Comparison of ENCODE assay signal across 14 cellular contexts in the genomic region with DNA sequence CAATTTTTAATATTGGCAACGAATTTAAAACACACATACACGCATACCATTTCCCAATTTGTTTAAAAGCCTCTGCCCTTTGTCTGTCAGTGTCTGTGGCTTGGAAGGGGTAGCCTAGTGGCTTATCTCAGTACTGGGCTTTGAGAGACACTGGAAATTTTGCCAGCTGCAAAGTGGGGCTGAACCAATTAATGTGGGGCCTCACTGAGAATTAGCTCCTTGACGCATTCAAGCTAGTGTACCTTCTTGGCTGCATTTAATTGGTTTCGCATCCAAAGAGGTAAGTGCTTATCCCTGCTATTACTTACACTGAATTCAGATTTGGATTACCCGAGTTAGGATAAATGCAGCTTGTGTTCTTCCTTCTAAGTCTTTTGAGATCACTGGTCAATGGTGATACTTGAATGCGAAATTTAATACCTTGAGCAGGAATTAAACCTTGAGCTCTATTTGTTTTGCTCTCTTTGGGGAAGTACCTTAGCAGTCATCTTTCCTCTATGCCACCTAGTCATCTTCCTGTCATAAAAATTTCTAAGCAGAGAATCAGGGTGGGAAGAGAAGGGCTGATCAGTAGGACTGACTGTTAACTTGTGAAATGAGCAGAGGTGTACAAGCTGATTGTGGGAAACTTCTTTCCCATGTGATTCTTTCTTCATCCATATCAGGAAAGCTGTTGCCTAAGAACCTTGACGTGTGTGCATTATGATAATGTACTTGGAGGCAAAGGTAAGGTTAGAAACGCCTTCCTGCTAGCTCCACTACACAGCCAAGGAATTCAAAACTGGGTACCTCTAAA.
DNase-seq lines count a peak whose midpoint lies in the region; ATAC-seq, FAIRE-seq and TF ChIP-seq lines count a peak whose summit lies in the region.
"Had no signal": no experiment of that assay in that cellular context is flagged by ENCODE, and none has a peak within 500 bp of the region (broad histone marks: within the 10 kb centered on the region; RNA-seq: fewer than 3 reads in every experiment).

No MANE protein-coding gene starts in this region.

- TF ChIP-seq RAD21 in liver (IDR thresholded peaks at IDR 0.05) (peak in 1 of 2 donors; percentile 36), HepG2 (CRISPR knock-in tag; IDR thresholded peaks at IDR 0.05) (no peak)

- H3K4me1 Mint-ChIP-seq in endodermal cell (peaks cover 17% of the 10 kb centered on the region), type B pancreatic cell (ENCODE audit: unreplicated experiment) (peaks cover 27% of the 10 kb centered on the region)
- no peaks in the 10 kb centered on the region for H3K4me1 Mint-ChIP-seq in T-helper 2 cell treated with Interferon-gamma antibody and Interleukin-4, amounts not matched to agents 5 μg/mL and 100 μg/mL, for 36 hours (ENCODE audit: low read depth)

- no peak for TF ChIP-seq POLR2A in HepG2 (IDR thresholded peaks at IDR 0.05; ENCODE audit: insufficient read depth in 1 of 2, low read depth in 2 of 2, low read length in 2 of 2)

- no peaks in the 10 kb centered on the region for H3K9me3 Mint-ChIP-seq in endodermal cell
- no peaks in the 10 kb centered on the region for H3K9me3 Mint-ChIP-seq in type B pancreatic cell
- H3K9me3 Mint-ChIP-seq in T-helper 2 cell treated with Interferon-gamma antibody and Interleukin-4, amounts not matched to agents 5 μg/mL and 100 μg/mL, for 36 hours = no peaks in the 10 kb centered on the region
- H3K9me3 Mint-ChIP-seq: activated T-cell treated with anti-CD3 and anti-CD28 coated beads, Interleukin-2, amount 50 U/mL, for 4 hours; mesothelial cell of epicardium; stimulated activated memory B cell treated with anti-CD40 and anti-IgM and Interleukin-4, amounts not matched to agents 10 μg/mL and 1 μg/mL and 100 μg/mL, for 72 hours had no signal

- H3K27me3 Mint-ChIP-seq in endodermal cell (ENCODE audit: insufficient read depth) (peaks cover 7% of the 10 kb centered on the region), type B pancreatic cell (peaks cover 19% of the 10 kb centered on the region)
- peaks cover 13% of the 10 kb centered on the region for H3K27me3 Mint-ChIP-seq in T-helper 2 cell treated with Interferon-gamma antibody and Interleukin-4, amounts not matched to agents 5 μg/mL and 100 μg/mL, for 36 hours (ENCODE audit: low read depth)
- H3K27me3 Mint-ChIP-seq: stimulated activated memory B cell treated with anti-CD40 and anti-IgM and Interleukin-4, amounts not matched to agents 10 μg/mL and 1 μg/mL and 100 μg/mL, for 72 hours had no signal

- no peak overlapping the region for H2AFZ ChIP-seq in HepG2 (ENCODE audit: low read length)

- H3K9ac ChIP-seq in liver (ENCODE audit: low read depth in 1 of 2, low read length in 2 of 2) (no peak overlapping the region), HepG2 (ENCODE audit: insufficient read depth, low read depth, low read length) (no peak overlapping the region), endodermal cell (ENCODE audit: extremely low read depth, low read length, poor library complexity, severe bottlenecking) (no peak overlapping the region)

- H3K27me3 ChIP-seq in liver (ENCODE audit: control insufficient read depth in 4 of 4, insufficient read depth in 4 of 4, low read length in 3 of 4) = no peaks in the 10 kb centered on the region
- H3K27me3 ChIP-seq in HepG2 (ENCODE audit: control insufficient read depth in 1 of 2, insufficient read depth in 2 of 2, low read length in 2 of 2) = peaks cover 2 to 12% of the 10 kb centered on the region in 2 experiments; a peak in 2 of 5 replicates
- H3K27me3 ChIP-seq in endodermal cell (ENCODE audit: control insufficient read depth, insufficient read depth, low read length, poor library complexity, severe bottlenecking) = no peaks in the 10 kb centered on the region

- H3K36me3 Mint-ChIP-seq in endodermal cell (ENCODE audit: low read depth) = no peaks in the 10 kb centered on the region
- H3K36me3 Mint-ChIP-seq in type B pancreatic cell = no peaks in the 10 kb centered on the region
- H3K36me3 Mint-ChIP-seq in T-helper 2 cell treated with Interferon-gamma antibody and Interleukin-4, amounts not matched to agents 5 μg/mL and 100 μg/mL, for 36 hours (ENCODE audit: low read depth) = no peaks in the 10 kb centered on the region
- H3K36me3 Mint-ChIP-seq: mesothelial cell of epicardium; stimulated activated memory B cell treated with anti-CD40 and anti-IgM and Interleukin-4, amounts not matched to agents 10 μg/mL and 1 μg/mL and 100 μg/mL, for 72 hours had no signal

- H3K4me3 Mint-ChIP-seq in endodermal cell (no peak overlapping the region), type B pancreatic cell (no peak overlapping the region)
- H3K4me3 Mint-ChIP-seq in T-helper 2 cell treated with Interferon-gamma antibody and Interleukin-4, amounts not matched to agents 5 μg/mL and 100 μg/mL, for 36 hours = no peak overlapping the region
- H3K4me3 Mint-ChIP-seq: activated T-cell treated with anti-CD3 and anti-CD28 coated beads, Interleukin-2, amount 50 U/mL, for 4 hours; mesothelial cell of epicardium; stimulated activated memory B cell treated with anti-CD40 and anti-IgM and Interleukin-4, amounts not matched to agents 10 μg/mL and 1 μg/mL and 100 μg/mL, for 72 hours had no signal

- H4K20me1 ChIP-seq in HepG2 (ENCODE audit: insufficient read depth, low read length) = no peaks in the 10 kb centered on the region

- intact Hi-C loops in HepG2 (cut with micrococcal nuclease; ENCODE audit: unreplicated experiment) = no loop called here

- 67% methylated on average over 8 of the region's 8 CpGs for WGBS in liver
- WGBS in HepG2 (ENCODE audit: low lambda C conversion rate) = 33% methylated on average over 8 of the region's 8 CpGs
- WGBS in endodermal cell (ENCODE audit: insufficient coverage in 1 of 2, insufficient read length in 1 of 2), 2 experiments = 92 to 97% methylated on average over 4 to 8 of the region's 8 CpGs

- FAIRE-seq in HepG2 (lab: Jason Lieb, UNC) = no peak

- H3K36me3 ChIP-seq in liver (ENCODE audit: control insufficient read depth in 4 of 4, insufficient read depth in 3 of 4, low read depth in 1 of 4, low read length in 3 of 4) (no peaks in the 10 kb centered on the region), HepG2 (replicated peaks in 1 of 2; ENCODE audit: control insufficient read depth in 1 of 2, insufficient read depth in 2 of 2, low read length in 2 of 2) (no peaks in the 10 kb centered on the region), endodermal cell (ENCODE audit: control insufficient read depth, insufficient read depth, low read length) (no peaks in the 10 kb centered on the region)

- H3K4me3 ChIP-seq in liver (ENCODE audit: low read depth in 1 of 3, low read length in 3 of 3) (no peak overlapping the region), HepG2 (replicated peaks in 1 of 3; ENCODE audit: insufficient read depth in 1 of 3, low read depth in 2 of 3, low read length in 3 of 3) (no peak overlapping the region), endodermal cell (ENCODE audit: low read length) (no peak overlapping the region)

- POLR2A ChIA-PET in HepG2 (lab: Yijun Ruan, JAX) = no interaction called here

- in situ Hi-C loops in HepG2 (cut with HindIII; ENCODE audit: extremely low pct_ligation_motif_present, low pct_unique_long_range_greater_than_20kb) = no loop called here

- no peak for ATAC-seq in HepG2
- ATAC-seq: activated T-cell treated with anti-CD3 and anti-CD28 coated beads, Interleukin-2, amount 50 U/mL, for 4 hours had no signal

- H3K79me2 ChIP-seq in HepG2 (ENCODE audit: insufficient read depth, low read length) = no peaks in the 10 kb centered on the region

- CTCF ChIA-PET in HepG2 (lab: Yijun Ruan, JAX; ENCODE audit: low intra/inter-chr PET ratio, low total read pairs) = no interaction called here

- H3K4me1 ChIP-seq in liver (ENCODE audit: control insufficient read depth in 4 of 4, insufficient read depth in 4 of 4, low read length in 3 of 4) (peaks cover 8 to 30% (median 28%) of the 10 kb centered on the region in 4 donors), HepG2 (ENCODE audit: insufficient read depth, low read length) (no peaks in the 10 kb centered on the region), endodermal cell (ENCODE audit: control insufficient read depth, insufficient read depth, low read length) (no peaks in the 10 kb centered on the region)

- TF ChIP-seq EP300 in HepG2 (IDR thresholded peaks at IDR 0.05; ENCODE audit: low read depth in 2 of 2, low read length in 2 of 2) = no peak
- TF ChIP-seq EP300 in HepG2 (CRISPR knock-in tag; IDR thresholded peaks at IDR 0.05; ENCODE audit: borderline replicate concordance) = no peak

- DNase-seq in HepG2 (ENCODE audit: low spot score) (no peak), NCI-H524 treated with DMSO at 0.1 percent for 48 hours (lab: John Stamatoyannopoulos, UW) (peak; percentile 50), endodermal cell (no peak), type B pancreatic cell (ENCODE audit: extremely low spot score, unreplicated experiment) (no peak), COR-L47 (lab: John Stamatoyannopoulos, UW) (no peak), NCI-H345 (lab: John Stamatoyannopoulos, UW) (no peak)
- DNase-seq in T-helper 2 cell treated with Interferon-gamma antibody and Interleukin-4, amounts not matched to agents 5 μg/mL and 100 μg/mL, for 36 hours (ENCODE audit: low spot score) = no peak
- DNase-seq: activated CD4-positive, CD25-positive, alpha-beta regulatory T cell treated with anti-CD3 and anti-CD28 coated beads, Interleukin-2, amount 50 U/mL, for 72 hours; activated T-cell treated with anti-CD3 and anti-CD28 coated beads, Interleukin-2, amount 50 U/mL, for 4 hours; NCI-H748 treated with DMSO at 0.1 percent for 48 hours; posterior cingulate gyrus had no signal

- H3K27ac Mint-ChIP-seq in endodermal cell (no peak overlapping the region), type B pancreatic cell (no peak overlapping the region)
- H3K27ac Mint-ChIP-seq in T-helper 2 cell treated with Interferon-gamma antibody and Interleukin-4, amounts not matched to agents 5 μg/mL and 100 μg/mL, for 36 hours = no peak overlapping the region
- H3K27ac Mint-ChIP-seq: mesothelial cell of epicardium had no signal

- peak; percentile 20 for TF ChIP-seq CTCF in liver (IDR thresholded peaks at IDR 0.05; ENCODE audit: low read depth, low read length, missing input control)
- no peak for TF ChIP-seq CTCF in HepG2 (CRISPR knock-in tag; IDR thresholded peaks at IDR 0.05)
- TF ChIP-seq CTCF in endodermal cell (conservative IDR thresholded peaks at IDR 0.05) = peak; percentile 55
- TF ChIP-seq CTCF in type B pancreatic cell (conservative IDR thresholded peaks at IDR 0.05) = peak; percentile 48

- peak overlapping the region; percentile 49 to 66 for H3K27ac ChIP-seq in liver (ENCODE audit: low read depth in 1 of 2, low read length in 2 of 2)
- H3K27ac ChIP-seq in HepG2 (ENCODE audit: extremely low read length, insufficient read depth, low read length) = no peak overlapping the region
- no peak overlapping the region for H3K27ac ChIP-seq in endodermal cell (ENCODE audit: low read depth, low read length)

- H3K9me3 ChIP-seq in liver (ENCODE audit: control insufficient read depth in 4 of 4, low read length in 3 of 4) (no peaks in the 10 kb centered on the region), HepG2 (ENCODE audit: low read length) (no peaks in the 10 kb centered on the region), endodermal cell (ENCODE audit: control insufficient read depth, low read length) (no peaks in the 10 kb centered on the region)

- no TSS peak for BruUV-seq in HepG2 (replicated peaks; lab: Mats Ljungman, UMichigan)

- H3K4me2 ChIP-seq in HepG2 (ENCODE audit: low read depth, low read length) = no peak overlapping the region

Comparison
In these comparisons a context has a peak if more than half of its experiments do, and no peak if none do; other contexts are left out.
1. H3K27ac ChIP-seq: peak in liver (2 of 2); none in HepG2 (single experiment) and endodermal cell (single experiment).